Comparison of ENCODE assay signal across 8 cellular contexts in the genomic region with DNA sequence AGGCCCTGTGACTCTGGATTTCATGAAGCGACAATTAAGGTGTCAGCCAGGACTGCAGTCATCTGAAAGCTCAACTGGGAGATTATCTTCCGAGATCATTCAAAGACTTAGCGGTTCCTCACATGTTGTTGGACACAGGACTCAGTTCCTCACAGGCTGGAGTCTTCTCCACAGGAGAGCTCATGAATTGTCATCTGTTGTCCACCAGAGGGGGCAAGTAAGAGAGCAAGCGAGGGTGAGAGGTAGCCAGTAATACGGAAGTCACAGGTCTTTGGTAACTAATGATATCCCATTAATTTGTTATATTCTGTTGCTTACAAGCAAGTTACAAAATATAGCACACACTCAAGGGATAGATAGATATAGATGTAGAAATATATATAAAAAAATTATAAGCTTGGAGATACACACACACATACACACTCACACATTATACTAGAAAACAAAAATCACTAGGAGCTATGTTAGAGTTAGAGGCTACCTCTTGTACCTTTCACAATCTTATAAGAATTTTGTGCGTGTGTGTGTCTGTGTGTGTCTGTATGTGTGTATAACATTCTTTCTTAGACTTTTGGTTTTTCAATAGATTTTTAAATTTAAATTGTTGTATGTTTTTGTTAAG.
DNase-seq lines count a peak whose midpoint lies in the region; ATAC-seq and TF ChIP-seq lines count a peak whose summit lies in the region.

No MANE protein-coding gene starts in this region.

- peak; percentile 80 for TF ChIP-seq CTCF in brain microvascular endothelial cell (IDR thresholded peaks at IDR 0.05; ENCODE audit: low read depth, low read length, missing control alignments)
- TF ChIP-seq CTCF in neural crest cell (conservative IDR thresholded peaks at IDR 0.05), result peak; percentile 77
- TF ChIP-seq CTCF in spleen (IDR thresholded peaks at IDR 0.05 in 8 of 11, conservative IDR thresholded peaks at IDR 0.05 in 3 of 11), result no peak

- H3K4me3 ChIP-seq in brain microvascular endothelial cell (ENCODE audit: low read depth, low read length), result no peak overlapping the region
- H3K4me3 ChIP-seq in spleen, result no peak overlapping the region

- no peaks in the 10 kb centered on the region for H3K27me3 ChIP-seq in brain microvascular endothelial cell (replicated peaks)
- H3K27me3 ChIP-seq in spleen (replicated peaks in 1 of 7), result no peaks in the 10 kb centered on the region

- in situ Hi-C loops in brain microvascular endothelial cell (cut with HindIII; ENCODE audit: low pct_ligation_motif_present, low sequenced_read_pairs), result no loop called here

- H3K4me1 Mint-ChIP-seq in neural crest cell, result peaks cover 4% of the 10 kb centered on the region

- H3K27ac Mint-ChIP-seq in neural crest cell (ENCODE audit: unreplicated experiment), result no peak overlapping the region

- H3K27me3 Mint-ChIP-seq in neural crest cell (ENCODE audit: low read depth), result no peaks in the 10 kb centered on the region

- intact Hi-C loops in spleen (cut with DNase I; ENCODE audit: low total_unique reads), result no loop called here

- H3K27ac ChIP-seq in brain microvascular endothelial cell (no peak overlapping the region), spleen (no peak overlapping the region)

- ATAC-seq in GM18858 (IDR thresholded peaks at IDR 0.05; ENCODE audit: unreplicated experiment) (peak; percentile 99), HG02973 (IDR thresholded peaks at IDR 0.05; ENCODE audit: unreplicated experiment) (peak; percentile 99)

- WGBS in spleen, 5 donors, result 46 to 65% (median 58%) methylated on average over 6 of the region's 6 CpGs

- H3K9me3 ChIP-seq in spleen, result peaks cover 0 to 12% (median 0%) of the 10 kb centered on the region in 8 donors

- DNase-seq in Ammon's horn (ENCODE audit: low spot score) (peak; percentile 7), NCI-H2107 (lab: John Stamatoyannopoulos, UW) (peak; percentile 1), brain microvascular endothelial cell (peak; percentile 1), neural crest cell (ENCODE audit: low read depth, low spot score) (peak; percentile 8), spleen (no peak)
- DNase-seq in stimulated activated CD4-positive, alpha-beta T cell treated with anti-CD3 and anti-CD28 coated beads, Interleukin-4, amount 100 ng/mL, for 1 hour, result no peak

- H3K4me3 Mint-ChIP-seq in neural crest cell, result no peak overlapping the region

- no peaks in the 10 kb centered on the region for H3K36me3 Mint-ChIP-seq in neural crest cell (ENCODE audit: low read depth)

- no peaks in the 10 kb centered on the region for H3K4me1 ChIP-seq in spleen

- no peak for TF ChIP-seq POLR2A in spleen (IDR thresholded peaks at IDR 0.05)

- H3K9me3 Mint-ChIP-seq in neural crest cell, result no peaks in the 10 kb centered on the region

- H3K36me3 ChIP-seq in brain microvascular endothelial cell (replicated peaks), result no peaks in the 10 kb centered on the region
- H3K36me3 ChIP-seq in spleen, result no peaks in the 10 kb centered on the region

Comparison
In these comparisons a context has a peak if more than half of its experiments do, and no peak if none do; other contexts are left out.
1. DNase-seq: peak in Ammon's horn (single experiment), NCI-H2107 (single experiment), brain microvascular endothelial cell (single experiment) and neural crest cell (single experiment); none in spleen (single experiment) and stimulated activated CD4-positive, alpha-beta T cell treated with anti-CD3 and anti-CD28 coated beads, Interleukin-4, amount 100 ng/mL, for 1 hour (single experiment).
2. CTCF ChIP-seq: peak in brain microvascular endothelial cell (single experiment) and neural crest cell (single experiment); none in spleen (0 of 11).